8 cellular contexts compared by ENCODE assay signal in the genomic region with DNA sequence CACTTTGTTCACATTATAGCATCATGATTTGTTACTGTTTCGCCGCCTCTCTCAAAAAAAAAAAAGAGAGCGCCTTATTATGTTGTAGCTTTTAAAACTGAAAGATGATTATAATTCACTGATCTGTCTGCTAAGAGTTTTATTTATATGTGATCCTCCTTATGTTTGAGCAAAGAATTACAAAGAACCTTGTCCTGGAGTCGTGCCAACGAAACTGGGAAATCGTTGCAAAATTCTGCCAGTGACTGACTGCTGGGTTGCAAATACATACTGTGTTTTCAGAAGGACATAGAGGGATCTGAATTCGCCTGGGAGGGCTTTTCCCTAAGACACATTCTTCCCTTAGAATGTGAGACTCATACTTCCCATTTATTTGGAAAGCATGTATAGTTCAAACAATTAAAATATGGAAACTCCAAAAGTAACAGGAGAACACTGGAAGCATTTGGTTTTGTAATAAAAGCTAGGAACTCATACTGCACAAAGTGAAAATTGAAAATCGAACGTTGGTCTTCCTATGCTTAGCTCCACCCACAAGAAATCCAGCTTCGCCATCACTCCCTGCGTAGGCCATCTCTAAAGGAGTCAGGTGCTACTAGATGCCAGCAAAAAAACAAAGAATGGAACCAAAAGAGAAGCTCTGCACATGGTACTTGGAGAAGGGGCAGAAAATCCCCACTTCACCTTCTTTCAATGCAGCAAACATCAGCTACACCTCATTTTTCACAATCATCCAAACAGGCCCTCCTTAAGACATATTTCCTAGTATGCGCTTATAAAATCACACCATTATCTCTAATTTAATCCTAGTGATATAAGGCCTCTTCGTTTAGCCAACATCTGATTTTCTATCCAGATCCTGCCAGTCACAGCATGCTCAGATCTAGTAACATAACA. TPM values are rescaled to one million over a fixed set of nuclear protein-coding genes. Genes with fewer than 3 reads are reported as not detected.
DNase-seq lines count a peak whose midpoint lies in the region; ATAC-seq and TF ChIP-seq lines count a peak whose summit lies in the region.
"Not testable (repeated sequence)": the region's sequence is repeated elsewhere in the genome, so short reads cannot be mapped to it uniquely, and the experiment has no call there.

No MANE protein-coding gene starts in this region.

- DNase-seq in A172 (ENCODE audit: low spot score) (peak; percentile 70), heart left ventricle (peak in 1 of 5 donors; percentile 7), mesothelial cell of epicardium (ENCODE audit: low spot score in 2 of 2, unreplicated experiment in 2 of 2) (peak in 1 of 2 experiments; percentile 26)
- not testable (repeated sequence) for DNase-seq in H7; chondrocyte (ENCODE audit: low spot score)
- DNase-seq in activated T-cell treated with anti-CD3 and anti-CD28 coated beads, Interleukin-2, amount 50 U/mL, for 24 hours = peak; percentile 27

- H3K4me1 Mint-ChIP-seq in activated T-cell treated with anti-CD3 and anti-CD28 coated beads, Interleukin-2, amount 50 U/mL, for 24 hours (ENCODE audit: low read depth) = peaks cover 54% of the 10 kb centered on the region
- H3K4me1 Mint-ChIP-seq in chondrocyte (ENCODE audit: low read depth) = peaks cover 36% of the 10 kb centered on the region
- H3K4me1 Mint-ChIP-seq in mesothelial cell of epicardium = peaks cover 62% of the 10 kb centered on the region

- H3K27ac ChIP-seq in OCI-LY1 (ENCODE audit: low read depth, low read length, poor library complexity, severe bottlenecking) (peak overlapping the region; percentile 84), heart left ventricle (peak overlapping the region in 10 of 12 donors; percentile 15 to 100 (median 65))

- H3K4me3 ChIP-seq in H7 (ENCODE audit: insufficient read depth, low read depth, low read length) (peak overlapping the region; percentile 14; the same call in 1 of the 2 replicates), OCI-LY1 (ENCODE audit: low read depth, low read length, poor library complexity, severe bottlenecking) (peak overlapping the region; percentile 65), heart left ventricle (peak overlapping the region in 5 of 12 donors; percentile 8 to 28 (median 19))
- H3K4me3 ChIP-seq in skeletal muscle satellite cell (ENCODE audit: low read length) = not testable (repeated sequence)

- H3K9me2 ChIP-seq in OCI-LY1 (ENCODE audit: low read depth, low read length) = not testable (repeated sequence)

- WGBS in heart left ventricle, 4 donors = 47 to 55% (median 49%) methylated on average over 13 of the region's 13 CpGs

- H3K79me2 ChIP-seq in OCI-LY1 (ENCODE audit: insufficient read depth, low read length) = peaks cover 37% of the 10 kb centered on the region

- not testable (repeated sequence) for H2AFZ ChIP-seq in OCI-LY1 (ENCODE audit: low read length)

- not testable (repeated sequence) for H4K20me1 ChIP-seq in OCI-LY1 (ENCODE audit: insufficient read depth, low read length)

- peak overlapping the region; percentile 70 for H3K4me2 ChIP-seq in OCI-LY1 (ENCODE audit: low read length)
- not testable (repeated sequence) for H3K4me2 ChIP-seq in skeletal muscle satellite cell (ENCODE audit: low read length)

- not testable (repeated sequence) for H3K36me3 ChIP-seq in H7 (replicated peaks; ENCODE audit: control insufficient read depth, insufficient read depth, low read length); OCI-LY1 (ENCODE audit: insufficient read depth, low read length); heart left ventricle; skeletal muscle satellite cell (ENCODE audit: insufficient read depth, low read length)

- H3K9me3 Mint-ChIP-seq in activated T-cell treated with anti-CD3 and anti-CD28 coated beads, Interleukin-2, amount 50 U/mL, for 24 hours; chondrocyte (ENCODE audit: low read depth); mesothelial cell of epicardium: not testable (repeated sequence)

- peaks cover 57% of the 10 kb centered on the region for H3K4me1 ChIP-seq in OCI-LY1 (ENCODE audit: insufficient read depth, low read length, severe bottlenecking)
- peaks cover 0 to 41% (median 7%) of the 10 kb centered on the region in 12 donors for H3K4me1 ChIP-seq in heart left ventricle
- H3K4me1 ChIP-seq in skeletal muscle satellite cell (ENCODE audit: control insufficient read depth, insufficient read depth, low read length) = not testable (repeated sequence)

- not testable (repeated sequence) for H3K27me3 ChIP-seq in H7 (ENCODE audit: control insufficient read depth, insufficient read depth, low read length); OCI-LY1 (ENCODE audit: insufficient read depth, low read length); heart left ventricle; skeletal muscle satellite cell (ENCODE audit: control insufficient read depth, insufficient read depth, low read length)

- not testable (repeated sequence) for TF ChIP-seq POLR2A in heart left ventricle (IDR thresholded peaks at IDR 0.05)

- H3K9ac ChIP-seq in OCI-LY1 (ENCODE audit: low read length) (peak overlapping the region; percentile 73), skeletal muscle satellite cell (ENCODE audit: low read depth, low read length) (peak overlapping the region; percentile 9)

- peak overlapping the region; percentile 88 for H3K27ac Mint-ChIP-seq in activated T-cell treated with anti-CD3 and anti-CD28 coated beads, Interleukin-2, amount 50 U/mL, for 24 hours
- peak overlapping the region; percentile 81 for H3K27ac Mint-ChIP-seq in chondrocyte (ENCODE audit: unreplicated experiment)
- peak overlapping the region; percentile 96 for H3K27ac Mint-ChIP-seq in mesothelial cell of epicardium

- H3K27me3 Mint-ChIP-seq in activated T-cell treated with anti-CD3 and anti-CD28 coated beads, Interleukin-2, amount 50 U/mL, for 24 hours; chondrocyte (ENCODE audit: low read depth); mesothelial cell of epicardium (ENCODE audit: low read depth): not testable (repeated sequence)

- H3K4me3 Mint-ChIP-seq in activated T-cell treated with anti-CD3 and anti-CD28 coated beads, Interleukin-2, amount 50 U/mL, for 24 hours = peak overlapping the region; percentile 82
- H3K4me3 Mint-ChIP-seq in chondrocyte (ENCODE audit: unreplicated experiment) (peak overlapping the region; percentile 51), mesothelial cell of epicardium (peak overlapping the region; percentile 57)

- intact Hi-C loops in heart left ventricle (cut with DNase I) = loop anchor here in 2 of 10 donors (10.0 kb wide), 1 partner anchor 138 kb away; no protein-coding TSS in a partner anchor

- peaks cover 23% of the 10 kb centered on the region for H3K36me3 Mint-ChIP-seq in activated T-cell treated with anti-CD3 and anti-CD28 coated beads, Interleukin-2, amount 50 U/mL, for 24 hours (ENCODE audit: low read depth)
- H3K36me3 Mint-ChIP-seq in chondrocyte (ENCODE audit: low read depth); mesothelial cell of epicardium: not testable (repeated sequence)

- H3K9me3 ChIP-seq in OCI-LY1 (ENCODE audit: low read length); heart left ventricle; skeletal muscle satellite cell (replicated peaks; ENCODE audit: low read length): not testable (repeated sequence)

- ATAC-seq in heart left ventricle = not testable (repeated sequence)

- not testable (repeated sequence) for TF ChIP-seq CTCF in OCI-LY1 (IDR thresholded peaks at IDR 0.05; ENCODE audit: low read length); chondrocyte (IDR thresholded peaks at IDR 0.05); heart left ventricle (IDR thresholded peaks at IDR 0.05); mesothelial cell of epicardium (IDR thresholded peaks at IDR 0.05; ENCODE audit: unreplicated experiment)

- not testable (repeated sequence) for H3F3A ChIP-seq in OCI-LY1 (ENCODE audit: insufficient read depth, low read length)

RNA-seq across cellular contexts. Expression of a gene that starts 2.8 kb away (rescaled TPM):
- total RNA-seq in A172 (2014; rRNA removed; shearing (Covaris generic)) = 33.2 and 38.3 TPM in 2 replicates
- total RNA-seq in H7 (2014; rRNA removed; shearing (Covaris generic)) = 31.4 and 44.0 TPM in 2 replicates
- total RNA-seq in chondrocyte (26.9 to 28.7 TPM (median 27.0 TPM) in 3 replicates), heart left ventricle (10 to 100 TPM in 2 of 9 donors, 1 to 10 TPM in 7; 5.4 to 24.1 (median 8.6) TPM), mesothelial cell of epicardium (38.1 to 39.5 TPM (median 38.8 TPM) in 3 replicates)
- 1 to 10 TPM; 3.7 to 5.0 TPM for polyA plus RNA-seq in heart left ventricle
- total RNA-seq in skeletal muscle satellite cell (2012; rRNA removed) = 12.2 and 14.9 TPM in 2 replicates
